14 cellular contexts compared by ENCODE assay signal in genomic region chr21:25938673-25939395, GRCh38.
DNase-seq lines count a peak whose midpoint lies in the region; ATAC-seq, FAIRE-seq and TF ChIP-seq lines count a peak whose summit lies in the region.
"Had no signal": no experiment of that assay in that cellular context is flagged by ENCODE, and none has a peak within 500 bp of the region (broad histone marks: within the 10 kb centered on the region; RNA-seq: fewer than 3 reads in every experiment).

No MANE protein-coding gene starts in this region.

- ATAC-seq in esophagus mucosa: peak; percentile 44
- ATAC-seq: T-cell had no signal

- no peaks in the 10 kb centered on the region for H3K27me3 ChIP-seq in prostate gland (replicated peaks; ENCODE audit: insufficient read depth)
- H3K27me3 ChIP-seq: BLaER1 treated with 17β-estradiol and CSF1 and Interleukin-3, amounts not matched to agents 10 nM and 100 nM had no signal

- H3K9me3 ChIP-seq in prostate gland: no peaks in the 10 kb centered on the region
- H3K9me3 ChIP-seq: BLaER1 treated with 17β-estradiol and CSF1 and Interleukin-3, amounts not matched to agents 10 nM and 100 nM had no signal

- H3K4me3 ChIP-seq in prostate gland: no peak overlapping the region
- H3K4me3 ChIP-seq: BLaER1 treated with 17β-estradiol and CSF1 and Interleukin-3, amounts not matched to agents 10 nM and 100 nM had no signal

- TF ChIP-seq POLR2A in GM12892 (IDR thresholded peaks at IDR 0.05; ENCODE audit: low read depth, low read length) (no peak), prostate gland (IDR thresholded peaks at IDR 0.05) (no peak)

- peak; percentile 71 for FAIRE-seq in GM12892 (lab: Jason Lieb, UNC)
- FAIRE-seq: colon, GM12891 had no signal

- intact Hi-C loops in prostate gland (cut with DNase I): no loop called here

- H3K36me3 ChIP-seq in prostate gland: no peaks in the 10 kb centered on the region

- DNase-seq in GM12892 (ENCODE audit: insufficient read length) (no peak), NCI-H69 (lab: John Stamatoyannopoulos, UW) (peak; percentile 13), prostate gland (ENCODE audit: low spot score) (peak; percentile 47), SIG-M5 (lab: John Stamatoyannopoulos, UW) (no peak), HUDEP-2 (lab: John Stamatoyannopoulos, UW; ENCODE audit: unreplicated experiment in 76 of 76) (no peak)
- no peak for DNase-seq in activated CD4-positive, CD25-positive, alpha-beta regulatory T cell (lab: John Stamatoyannopoulos, UW)
- DNase-seq: activated naive CD8-positive, alpha-beta T cell treated with anti-CD3 and anti-CD28 coated beads for 36 hours; activated T-cell treated with anti-CD3 and anti-CD28 coated beads, Interleukin-2, amount 50 U/mL, for 1 hour; NCI-H526 treated with DMSO at 0.1 percent for 48 hours; T-cell had no signal

- peak overlapping the region; percentile 11 to 21 for H3K27ac ChIP-seq in prostate gland
- H3K27ac ChIP-seq: BLaER1 treated with 17β-estradiol and CSF1 and Interleukin-3, amounts not matched to agents 10 nM and 100 nM had no signal

- WGBS in prostate gland: 61% methylated on average over 10 of the region's 10 CpGs

- no peaks in the 10 kb centered on the region for H3K4me1 ChIP-seq in prostate gland (replicated peaks)

- TF ChIP-seq CTCF in prostate gland (IDR thresholded peaks at IDR 0.05): no peak

Comparison
In these comparisons a context has a peak if more than half of its experiments do, and no peak if none do; other contexts are left out.
1. DNase-seq: peak in NCI-H69 (single experiment) and prostate gland (single experiment); none in GM12892 (single experiment), activated CD4-positive, CD25-positive, alpha-beta regulatory T cell (0 of 4), SIG-M5 (single experiment) and HUDEP-2 (0 of 76).